8 cellular contexts compared by ENCODE assay signal in the genomic region with DNA sequence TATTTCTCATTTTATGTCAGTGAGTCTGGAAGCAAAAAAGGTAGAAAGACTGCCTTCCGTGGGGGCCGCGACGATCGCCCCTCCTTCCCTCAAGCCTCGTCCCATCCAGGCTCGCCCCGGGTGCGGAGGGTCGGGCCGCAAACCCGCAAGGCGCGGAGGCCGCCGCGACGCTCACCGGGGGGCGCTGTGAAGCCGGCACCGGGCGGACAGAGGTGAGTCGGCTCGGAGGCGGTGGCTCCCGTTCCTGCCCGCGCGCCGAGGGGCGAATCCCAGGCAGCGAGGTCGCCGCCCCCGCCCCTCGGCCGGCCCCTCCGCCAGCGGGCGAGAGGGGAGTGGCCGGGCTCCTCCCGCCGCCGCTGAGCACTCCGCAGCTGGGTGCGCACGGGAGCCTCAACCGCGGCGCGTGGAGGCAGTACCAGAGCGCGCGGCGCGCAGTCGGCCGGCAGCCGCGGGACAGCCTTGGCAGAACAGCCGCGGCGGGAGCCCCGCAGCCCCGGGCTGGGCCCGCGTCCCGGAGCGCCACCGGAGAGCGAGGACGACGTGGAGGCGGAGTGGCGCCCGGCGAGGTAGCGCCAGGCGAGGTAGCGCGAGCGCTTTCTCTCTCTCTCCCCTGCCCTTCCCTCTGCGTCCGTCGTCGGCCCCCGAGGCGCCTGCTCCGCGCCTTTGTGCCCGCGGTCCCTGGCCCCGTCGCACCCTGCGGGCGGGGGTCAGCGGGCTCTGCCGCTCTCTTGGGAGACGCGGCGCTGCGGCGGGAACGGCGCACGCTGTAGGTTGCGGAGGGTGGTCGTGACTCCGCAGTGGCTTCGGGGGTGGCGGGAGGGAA. TPM values are rescaled to one million over a fixed set of nuclear protein-coding genes. Genes with fewer than 3 reads are reported as not detected.
DNase-seq lines count a peak whose midpoint lies in the region; ATAC-seq and TF ChIP-seq lines count a peak whose summit lies in the region.

A gene (plus strand): TSS at position 359 of the 823 bp plus-strand sequence. CDS start 31,492 bp downstream, outside the sequence.

- H3K27ac ChIP-seq in ACC112 (ENCODE audit: low read depth, low read length) (peak within 1 kb of the TSS; percentile 72), esophagus squamous epithelium (peak within 1 kb of the TSS; percentile 75 to 84 (median 82)), suprapubic skin (peak within 1 kb of the TSS; percentile 85)

- 0 to 1% methylated on average over 15 to 22 of the region's 112 CpGs for WGBS in esophagus squamous epithelium, 2 donors
- WGBS in suprapubic skin: under 1% methylated on average over 50 of the region's 112 CpGs

- H3K4me1 Mint-ChIP-seq in naive thymus-derived CD8-positive, alpha-beta T cell: peaks cover 0 to 11% (median 8%) of the 10 kb centered on the region in 4 donors

- H3K27me3 ChIP-seq in ACC112 (ENCODE audit: insufficient read depth, low read length): no peaks in the 10 kb centered on the region
- peaks cover 0 to 16% (median 0%) of the 10 kb centered on the region in 4 donors for H3K27me3 ChIP-seq in esophagus squamous epithelium
- H3K27me3 ChIP-seq in suprapubic skin: no peaks in the 10 kb centered on the region

- peaks cover 35% of the 10 kb centered on the region for H3K4me1 ChIP-seq in ACC112 (ENCODE audit: control insufficient read depth, insufficient read depth, low read length, unreplicated experiment)
- H3K4me1 ChIP-seq in esophagus squamous epithelium: peaks cover 0 to 42% (median 0%) of the 10 kb centered on the region in 3 donors
- peaks cover 35% of the 10 kb centered on the region for H3K4me1 ChIP-seq in suprapubic skin

- DNase-seq in NCI-H774 (lab: John Stamatoyannopoulos, UW): peak; percentile 41
- DNase-seq in activated T-cell treated with anti-CD3 and anti-CD28 coated beads for 4 hours: peak; percentile 22
- no peak for DNase-seq in esophagus squamous epithelium (lab: John Stamatoyannopoulos, UW)
- DNase-seq in naive thymus-derived CD8-positive, alpha-beta T cell: peak in 9 of 10 donors; percentile 17 to 52 (median 41)
- peak; percentile 72 to 82 for DNase-seq in suprapubic skin (ENCODE audit: low spot score in 2 of 2)

- TF ChIP-seq POLR2A in GM18951 (IDR thresholded peaks at IDR 0.05; ENCODE audit: extremely low read depth, insufficient read depth, insufficient read length) (peak; percentile 45), esophagus squamous epithelium (IDR thresholded peaks at IDR 0.05) (peak in 2 of 4 donors; percentile 40 to 76), suprapubic skin (IDR thresholded peaks at IDR 0.05) (no peak)

- POLR2A ChIA-PET in naive thymus-derived CD8-positive, alpha-beta T cell (lab: Charles Lee): interaction anchor here (0.6 to 2.1 kb wide), 2 partner anchors 9 to 51 kb away, joined by 3 to 6 read pairs; no protein-coding TSS in a partner anchor

- H3K9me3 Mint-ChIP-seq in naive thymus-derived CD8-positive, alpha-beta T cell: no peaks in the 10 kb centered on the region

- H3K4me3 ChIP-seq in ACC112 (ENCODE audit: low read depth, low read length) (peak within 1 kb of the TSS; percentile 98), esophagus squamous epithelium (peak within 1 kb of the TSS; percentile 49 to 80 (median 68)), suprapubic skin (peak within 1 kb of the TSS; percentile 96)

- ATAC-seq in HG03432 (IDR thresholded peaks at IDR 0.05; ENCODE audit: unreplicated experiment): peak; percentile 63
- peak; percentile 69 to 86 for ATAC-seq in naive thymus-derived CD8-positive, alpha-beta T cell

- H3K36me3 Mint-ChIP-seq in naive thymus-derived CD8-positive, alpha-beta T cell: no peaks in the 10 kb centered on the region

- H3K9me3 ChIP-seq in esophagus squamous epithelium (no peaks in the 10 kb centered on the region), suprapubic skin (no peaks in the 10 kb centered on the region)

- TF ChIP-seq CTCF in esophagus squamous epithelium (IDR thresholded peaks at IDR 0.05): peak in 5 of 6 experiments; percentile 17 to 61 (median 45)
- peak in 1 of 2 donors; percentile 43 for TF ChIP-seq CTCF in suprapubic skin (IDR thresholded peaks at IDR 0.05)

- peak within 1 kb of the TSS; percentile 54 to 88 (median 82) for H3K4me3 Mint-ChIP-seq in naive thymus-derived CD8-positive, alpha-beta T cell

- H3K79me2 ChIP-seq in ACC112 (ENCODE audit: control insufficient read depth, insufficient read depth, low read length, unreplicated experiment): peaks cover 49% of the 10 kb centered on the region

- intact Hi-C loops in esophagus squamous epithelium (cut with DNase I): no loop called here

- TF ChIP-seq EP300 in suprapubic skin (IDR thresholded peaks at IDR 0.05): no peak

- peak within 1 kb of the TSS; percentile 83 for H2AFZ ChIP-seq in ACC112 (ENCODE audit: low read length, unreplicated experiment)

- H3K36me3 ChIP-seq in ACC112 (ENCODE audit: insufficient read depth, low read length) (no peaks in the 10 kb centered on the region), esophagus squamous epithelium (no peaks in the 10 kb centered on the region), suprapubic skin (no peaks in the 10 kb centered on the region)

- in situ Hi-C loops in GM18951 (cut with MboI; ENCODE audit: low sequenced_read_pairs, unreplicated experiment): no loop called here

- peak within 1 kb of the TSS in 3 of 10 donors; percentile 19 to 67 (median 40) for H3K27ac Mint-ChIP-seq in naive thymus-derived CD8-positive, alpha-beta T cell

- H3K27me3 Mint-ChIP-seq in naive thymus-derived CD8-positive, alpha-beta T cell: peaks cover 0 to 20% (median 3%) of the 10 kb centered on the region in 5 donors

RNA-seq across cellular contexts. Expression of the gene that starts here (rescaled TPM):
- total RNA-seq in esophagus squamous epithelium (100 to 1,000 TPM in 1 of 4 donors, 10 to 100 TPM in 3; 24.6 to 152 (median 37.5) TPM), suprapubic skin (10 to 100 TPM; 17.2 to 31.8 (median 28.8) TPM)
- under 1 TPM; 0.44 to 0.96 TPM for total RNA-seq in naive thymus-derived CD8-positive, alpha-beta T cell
- polyA plus RNA-seq in naive thymus-derived CD8-positive, alpha-beta T cell: under 1 TPM; 0.20 to 0.76 (median 0.43) TPM

Comparison
In these comparisons a context has a peak if more than half of its experiments do, and no peak if none do; other contexts are left out.
1. RNA of the gene that starts here (total RNA-seq): 24.6 to 152 TPM in esophagus squamous epithelium and 17.2 to 31.8 TPM in suprapubic skin; 0.44 to 0.96 TPM in naive thymus-derived CD8-positive, alpha-beta T cell; every median in the first group is over 4 times any median in the second.
2. Peak in DNase-seq and ATAC-seq in naive thymus-derived CD8-positive, alpha-beta T cell; RNA of the gene not detected or under 1 TPM.
3. Peak in every context shown above with its lines, with median percentiles within 50 percentile points of each other: H3K27ac ChIP-seq and H3K4me3 ChIP-seq.